ENCODE assay signal across 1 cellular context in genomic region chr6:26021350-26022165, GRCh38.
TF ChIP-seq lines count a peak whose summit lies in the region.

No MANE protein-coding gene starts in this region.

TF ChIP-seq in K562, 482 proteins besides CTCF, POLR2A, EP300 and RAD21 (continued from another document and continues in another):
- TF ChIP-seq SNRNP70 (optimal IDR thresholded peaks at IDR 0.05; ENCODE audit: low read depth, low read length) = peak; percentile 65
- TF ChIP-seq DLX4 (CRISPR knock-in tag; IDR thresholded peaks at IDR 0.05) = no peak
- TF ChIP-seq PCBP1 (IDR thresholded peaks at IDR 0.05; ENCODE audit: low read depth, low read length, poor library complexity, severe bottlenecking) = peak; percentile 52
- no peak; the same call in 1 of the 2 replicates for TF ChIP-seq GATAD2B (IDR thresholded peaks at IDR 0.05; ENCODE audit: borderline replicate concordance)
- TF ChIP-seq ETV1 (tag; conservative IDR thresholded peaks at IDR 0.05; ENCODE audit: low read depth) = peak; percentile 46
- peak; percentile 41; the same call in 1 of the 2 replicates for TF ChIP-seq SMARCE1 (IDR thresholded peaks at IDR 0.05)
- TF ChIP-seq SNAPC5 (CRISPR knock-in tag; IDR thresholded peaks at IDR 0.05) = no peak
- TF ChIP-seq SMAD4 (CRISPR knock-in tag; conservative IDR thresholded peaks at IDR 0.05) = peak; percentile 54; the same call in 1 of the 2 replicates
- TF ChIP-seq TCFL5 (CRISPR knock-in tag; conservative IDR thresholded peaks at IDR 0.05) = no peak
- 0 out of 2 replicates have a peak, but pooled peaks have one; percentile 14 for TF ChIP-seq REST (CRISPR knock-in tag; IDR thresholded peaks at IDR 0.05; ENCODE audit: low read depth)
- TF ChIP-seq ZNF384 (IDR thresholded peaks at IDR 0.05; ENCODE audit: low read depth, low read length) = 0 out of 2 replicates have a peak, but pooled peaks have one; percentile 5
- no peak for TF ChIP-seq ZNF184 (CRISPR knock-in tag; IDR thresholded peaks at IDR 0.05)
- no peak for TF ChIP-seq ZNF212 (CRISPR knock-in tag; IDR thresholded peaks at IDR 0.05)
- no peak for TF ChIP-seq MAFG (tag; conservative IDR thresholded peaks at IDR 0.05)
- peak; percentile 48; the same call in 1 of the 2 replicates for TF ChIP-seq CHAMP1 (IDR thresholded peaks at IDR 0.05)
- no peak for TF ChIP-seq ZBTB49 (CRISPR knock-in tag; IDR thresholded peaks at IDR 0.05; ENCODE audit: borderline replicate concordance)
- TF ChIP-seq KAT2B (IDR thresholded peaks at IDR 0.05; ENCODE audit: low read depth, low read length) = no peak
- TF ChIP-seq ILF3 (IDR thresholded peaks at IDR 0.05; ENCODE audit: borderline replicate concordance) = no peak
- 0 out of 2 replicates have a peak, but pooled peaks have one; percentile 22 for TF ChIP-seq TOE1 (IDR thresholded peaks at IDR 0.05; ENCODE audit: borderline replicate concordance)
- TF ChIP-seq TOE1 (CRISPR knock-in tag; IDR thresholded peaks at IDR 0.05; ENCODE audit: borderline replicate concordance, low read depth) = no peak
- TF ChIP-seq JUND (IDR thresholded peaks at IDR 0.05; ENCODE audit: borderline replicate concordance, low read depth, low read length) = no peak
- TF ChIP-seq JUND (tag; IDR thresholded peaks at IDR 0.05; ENCODE audit: borderline replicate concordance, low read depth, low read length) = no peak; the same call in 1 of the 3 replicates
- TF ChIP-seq ARID4B (CRISPR knock-in tag; IDR thresholded peaks at IDR 0.05) = peak; percentile 62; the same call in 1 of the 2 replicates
- peak; percentile 80; the same call in 1 of the 2 replicates for TF ChIP-seq E2F1 (CRISPR knock-in tag; IDR thresholded peaks at IDR 0.05)
- TF ChIP-seq CBX1 (IDR thresholded peaks at IDR 0.05; ENCODE audit: low read depth) = peak; percentile 65; the same call in 1 of the 2 replicates
- TF ChIP-seq CBX5 (IDR thresholded peaks at IDR 0.05; ENCODE audit: borderline replicate concordance, low read depth) = 0 out of 2 replicates have a peak, but pooled peaks have one; percentile 14
- no peak for TF ChIP-seq ZFP36 (IDR thresholded peaks at IDR 0.05; ENCODE audit: low read depth, low read length, partially characterized antibody)
- no peak for TF ChIP-seq RBM17 (IDR thresholded peaks at IDR 0.05; ENCODE audit: borderline replicate concordance, low read depth, low read length)
- no peak for TF ChIP-seq CREBBP (IDR thresholded peaks at IDR 0.05; ENCODE audit: low read depth, low read length)
- peak; percentile 73; the same call in 1 of the 2 replicates for TF ChIP-seq NR2F6 (CRISPR knock-in tag; IDR thresholded peaks at IDR 0.05)
- TF ChIP-seq E2F8 (IDR thresholded peaks at IDR 0.05; ENCODE audit: low read depth, partially characterized antibody) = peak; percentile 88
- no peak for TF ChIP-seq U2AF2 (optimal IDR thresholded peaks at IDR 0.05; ENCODE audit: low read depth, low read length)
- no peak for TF ChIP-seq ZNF696 (CRISPR knock-in tag; conservative IDR thresholded peaks at IDR 0.05)
- peak; percentile 86; the same call in 1 of the 2 replicates for TF ChIP-seq POLR2AphosphoS5 (IDR thresholded peaks at IDR 0.05; ENCODE audit: control insufficient read depth, insufficient read depth, low read depth, low read length)
- TF ChIP-seq MLLT1 (IDR thresholded peaks at IDR 0.05) = peak; percentile 88 to 97; a peak in 3 of 4 replicates
- peak; percentile 97 for TF ChIP-seq SUPT5H (IDR thresholded peaks at IDR 0.05)
- TF ChIP-seq CXXC5 (CRISPR knock-in tag; IDR thresholded peaks at IDR 0.05) = peak; percentile 88
- no peak for TF ChIP-seq MYBL2 (IDR thresholded peaks at IDR 0.05; ENCODE audit: low read depth)
- no peak for TF ChIP-seq MYBL2 (CRISPR knock-in tag; IDR thresholded peaks at IDR 0.05; ENCODE audit: borderline replicate concordance)
- no peak for TF ChIP-seq SREBF1 (IDR thresholded peaks at IDR 0.05; ENCODE audit: borderline replicate concordance, low read depth, low read length)
- TF ChIP-seq KDM2B (CRISPR knock-in tag; IDR thresholded peaks at IDR 0.05) = no peak
